Comparison of ENCODE assay signal across 33 cellular contexts in genomic region chr15:55132672-55133071, GRCh38.
"Had no signal": no experiment of that assay in that cellular context is flagged by ENCODE, and none has a peak within 500 bp of the region (broad histone marks: within the 10 kb centered on the region; RNA-seq: fewer than 3 reads in every experiment).

No MANE protein-coding gene starts in this region.

- ATAC-seq: activated CD4-positive, alpha-beta T cell treated with anti-CD3 and anti-CD28 coated beads for 36 hours; activated CD4-positive, CD25-positive, alpha-beta regulatory T cell treated with anti-CD3 and anti-CD28 coated beads, Interleukin-2, amount 50 U/mL, for 24 hours; activated CD8-positive, alpha-beta memory T cell treated with anti-CD3 and anti-CD28 coated beads, Interleukin-2, amount 10 ng/mL, durations not matched to agents 7 days and 5 days; activated CD8-positive, alpha-beta T cell treated with anti-CD3 and anti-CD28 coated beads, Interleukin-2, amount 10 ng/mL, durations not matched to agents 7 days and 5 days; activated naive CD8-positive, alpha-beta T cell treated with anti-CD3 and anti-CD28 coated beads, Interleukin-2, amount 50 U/mL, for 24 hours; WTC11 had no signal

- H3K27ac ChIP-seq: ascending aorta, cardiac muscle cell, WERI-Rb-1 had no signal

- DNase-seq: activated CD4-positive, alpha-beta memory T cell treated with anti-CD3 and anti-CD28 coated beads, Interleukin-2, amount 10 ng/mL, durations not matched to agents 7 days and 5 days; activated CD4-positive, alpha-beta T cell treated with anti-CD3 and anti-CD28 coated beads for 1 hour; activated CD4-positive, alpha-beta T cell treated with anti-CD3 and anti-CD28 coated beads for 36 hours; activated CD4-positive, alpha-beta T cell treated with anti-CD3 and anti-CD28 coated beads for 48 hours; activated CD4-positive, alpha-beta T cell treated with anti-CD3 and anti-CD28 coated beads, Interleukin-2, amount 10 ng/mL, durations not matched to agents 7 days and 5 days; activated CD4-positive, alpha-beta T cell treated with anti-CD3 and anti-CD28 coated beads, Interleukin-2, amount 50 U/mL, for 48 hours; activated CD4-positive, CD25-positive, alpha-beta regulatory T cell; activated CD8-positive, alpha-beta memory T cell treated with anti-CD3 and anti-CD28 coated beads for 24 hours; activated CD8-positive, alpha-beta memory T cell treated with anti-CD3 and anti-CD28 coated beads, Interleukin-2, amount 10 ng/mL, durations not matched to agents 7 days and 5 days; activated CD8-positive, alpha-beta memory T cell treated with anti-CD3 and anti-CD28 coated beads, Interleukin-2, amount 50 U/mL, for 48 hours; activated CD8-positive, alpha-beta T cell treated with anti-CD3 and anti-CD28 coated beads, Interleukin-2, amount 10 ng/mL, durations not matched to agents 7 days and 5 days; activated effector memory CD4-positive, alpha-beta T cell treated with Interleukin-2 at 50 U/mL for 16 hours; activated gamma-delta T cell; activated naive CD4-positive, alpha-beta T cell treated with anti-CD3 and anti-CD28 coated beads, Interleukin-2, amount 10 ng/mL, durations not matched to agents 7 days and 5 days; activated naive CD4-positive, alpha-beta T cell treated with Interleukin-2 at 50 U/mL for 16 hours; activated naive CD8-positive, alpha-beta T cell treated with anti-CD3 and anti-CD28 coated beads, Interleukin-2, amount 10 ng/mL, durations not matched to agents 7 days and 5 days; activated naive CD8-positive, alpha-beta T cell treated with anti-CD3 and anti-CD28 coated beads, Interleukin-2, amount 50 U/mL, for 24 hours; activated T-cell treated with anti-CD3 and anti-CD28 coated beads, Interleukin-2, amount 50 U/mL, for 24 hours; activated T-cell treated with anti-CD3 and anti-CD28 coated beads, Interleukin-2, amount 50 U/mL, for 48 hours; amygdala; anterior cingulate cortex; caudate nucleus; cerebellar nuclear complex; T-helper 1 cell; T-helper 2 cell; T-helper 9 cell; WERI-Rb-1 had no signal

- H3K4me1 ChIP-seq: ascending aorta had no signal

- FAIRE-seq: bronchial epithelial cell, TTC549 had no signal

- H3K4me3 ChIP-seq: ascending aorta, cardiac muscle cell had no signal

- H3K27me3 ChIP-seq: ascending aorta, cardiac muscle cell had no signal

- H3K36me3 ChIP-seq: ascending aorta, cardiac muscle cell, WERI-Rb-1 had no signal
